31 cellular contexts compared by ENCODE assay signal in genomic region chr13:96285729-96286128, GRCh38.
"Had no signal": no experiment of that assay in that cellular context is flagged by ENCODE, and none has a peak within 500 bp of the region (broad histone marks: within the 10 kb centered on the region; RNA-seq: fewer than 3 reads in every experiment).

No MANE protein-coding gene starts in this region.

- H3K79me2 ChIP-seq: parathyroid adenoma had no signal

- H3K9ac ChIP-seq: neural progenitor cell, parathyroid adenoma had no signal

- DNase-seq: naive thymus-derived CD4-positive, alpha-beta T cell; natural killer cell; occipital lobe; ovary; posterior cingulate gyrus; psoas muscle; right cardiac atrium; spleen; stimulated activated CD4-positive, alpha-beta T cell treated with anti-CD3 and anti-CD28 coated beads, Interleukin-12 subunit alpha, Interleukin-12 subunit beta, amount 100 ng/mL, for 4 hours; stimulated activated CD4-positive, alpha-beta T cell treated with anti-CD3 and anti-CD28 coated beads, Interleukin-1b, Interleukin-23, amount 100 ng/mL, for 48 hours; stimulated activated CD4-positive, alpha-beta T cell treated with anti-CD3 and anti-CD28 coated beads, Interleukin-2, amount 100 ng/mL, for 48 hours; stimulated activated CD4-positive, alpha-beta T cell treated with anti-CD3 and anti-CD28 coated beads, Interleukin-4, amount 100 ng/mL, for 24 hours; stimulated activated naive B cell treated with anti-CD40 and anti-IgM and Interleukin-4, amounts not matched to agents 10 μg/mL and 1 μg/mL and 100 μg/mL, for 72 hours; stimulated activated naive CD4-positive, alpha-beta T cell treated with Interleukin-2 at 50 U/mL for 16 hours; stimulated activated naive CD8-positive, alpha-beta T cell treated with anti-CD3 and anti-CD28 coated beads, Interleukin-15, amount 100 ng/mL, for 72 hours; substantia nigra; testis; tibial artery; transverse colon; upper lobe of right lung; uterus had no signal

- H2AFZ ChIP-seq: neural progenitor cell, parathyroid adenoma had no signal

- H3K4me3 ChIP-seq: neural progenitor cell, ovary, psoas muscle, skin epidermis, smooth muscle cell, spleen, suprapubic skin, testis, tibial artery, transverse colon, upper lobe of right lung, uterus had no signal

- H3K9me3 Mint-ChIP-seq: nephron, neural progenitor cell had no signal

- H3K27ac Mint-ChIP-seq: naive thymus-derived CD4-positive, alpha-beta T cell; natural killer cell; nephron; neural progenitor cell; progenitor cell of endocrine pancreas; stimulated activated effector memory CD8-positive, alpha-beta T cell treated with anti-CD3 and anti-CD28 coated beads, Interleukin-12 subunit alpha, Interleukin-12 subunit beta, amount 100 ng/mL, for 72 hours; stimulated activated naive B cell treated with anti-CD40 and anti-IgM and Interleukin-4, amounts not matched to agents 10 μg/mL and 1 μg/mL and 100 μg/mL, for 72 hours; stimulated activated naive CD8-positive, alpha-beta T cell treated with anti-CD3 and anti-CD28 coated beads, Interleukin-15, amount 100 ng/mL, for 72 hours; type B pancreatic cell had no signal

- H3K36me3 ChIP-seq: neural progenitor cell, ovary, spleen, suprapubic skin, tibial artery, transverse colon, upper lobe of right lung, uterus had no signal

- H3K27me3 Mint-ChIP-seq: naive thymus-derived CD4-positive, alpha-beta T cell; stimulated activated naive B cell treated with anti-CD40 and anti-IgM and Interleukin-4, amounts not matched to agents 10 μg/mL and 1 μg/mL and 100 μg/mL, for 72 hours; stimulated activated naive CD8-positive, alpha-beta T cell treated with anti-CD3 and anti-CD28 coated beads, Interleukin-15, amount 100 ng/mL, for 72 hours had no signal

- H3K27ac ChIP-seq: neural progenitor cell, ovary, parathyroid adenoma, psoas muscle, skin epidermis, spleen, suprapubic skin, testis, tibial artery, transverse colon, upper lobe of right lung, uterus had no signal

- H3K4me1 Mint-ChIP-seq: naive thymus-derived CD4-positive, alpha-beta T cell; natural killer cell; nephron; neural progenitor cell; stimulated activated effector memory CD8-positive, alpha-beta T cell treated with anti-CD3 and anti-CD28 coated beads, Interleukin-12 subunit alpha, Interleukin-12 subunit beta, amount 100 ng/mL, for 72 hours; stimulated activated naive B cell treated with anti-CD40 and anti-IgM and Interleukin-4, amounts not matched to agents 10 μg/mL and 1 μg/mL and 100 μg/mL, for 72 hours; stimulated activated naive CD8-positive, alpha-beta T cell treated with anti-CD3 and anti-CD28 coated beads, Interleukin-15, amount 100 ng/mL, for 72 hours had no signal

- H3K4me3 Mint-ChIP-seq: naive thymus-derived CD4-positive, alpha-beta T cell; natural killer cell; nephron; neural progenitor cell; stimulated activated effector memory CD8-positive, alpha-beta T cell treated with anti-CD3 and anti-CD28 coated beads, Interleukin-12 subunit alpha, Interleukin-12 subunit beta, amount 100 ng/mL, for 72 hours; stimulated activated naive B cell treated with anti-CD40 and anti-IgM and Interleukin-4, amounts not matched to agents 10 μg/mL and 1 μg/mL and 100 μg/mL, for 72 hours; stimulated activated naive CD8-positive, alpha-beta T cell treated with anti-CD3 and anti-CD28 coated beads, Interleukin-15, amount 100 ng/mL, for 72 hours; type B pancreatic cell had no signal

- ATAC-seq: naive thymus-derived CD4-positive, alpha-beta T cell; natural killer cell; psoas muscle; right cardiac atrium; sciatic nerve; stimulated activated effector memory CD8-positive, alpha-beta T cell treated with anti-CD3 and anti-CD28 coated beads, Interleukin-12 subunit alpha, Interleukin-12 subunit beta, amount 100 ng/mL, for 72 hours; stimulated activated naive B cell treated with anti-CD40 and anti-IgM and Interleukin-4, amounts not matched to agents 10 μg/mL and 1 μg/mL and 100 μg/mL, for 72 hours; stimulated activated naive CD8-positive, alpha-beta T cell treated with anti-CD3 and anti-CD28 coated beads, Interleukin-15, amount 100 ng/mL, for 72 hours; upper lobe of right lung had no signal

- H3K9me3 ChIP-seq: ovary, psoas muscle, spleen, suprapubic skin, testis, tibial artery, transverse colon, upper lobe of right lung, uterus had no signal

- H3K4me2 ChIP-seq: neural progenitor cell, smooth muscle cell had no signal

- H3K36me3 Mint-ChIP-seq: naive thymus-derived CD4-positive, alpha-beta T cell; natural killer cell; neural progenitor cell; stimulated activated effector memory CD8-positive, alpha-beta T cell treated with anti-CD3 and anti-CD28 coated beads, Interleukin-12 subunit alpha, Interleukin-12 subunit beta, amount 100 ng/mL, for 72 hours; stimulated activated naive B cell treated with anti-CD40 and anti-IgM and Interleukin-4, amounts not matched to agents 10 μg/mL and 1 μg/mL and 100 μg/mL, for 72 hours; type B pancreatic cell had no signal

- H3K27me3 ChIP-seq: neural progenitor cell, ovary, spleen, suprapubic skin, testis, tibial artery, transverse colon, upper lobe of right lung, uterus had no signal

- H3K4me1 ChIP-seq: neural progenitor cell, parathyroid adenoma, psoas muscle, spleen, suprapubic skin, testis, tibial artery, transverse colon, upper lobe of right lung, uterus had no signal
